In genomic region chr2:235432741-235433520, GRCh38 we compare ENCODE assay signal across 14 cellular contexts.
DNase-seq lines count a peak whose midpoint lies in the region; ATAC-seq and TF ChIP-seq lines count a peak whose summit lies in the region.
"Had no signal": no experiment of that assay in that cellular context is flagged by ENCODE, and none has a peak within 500 bp of the region (broad histone marks: within the 10 kb centered on the region; RNA-seq: fewer than 3 reads in every experiment).

No MANE protein-coding gene starts in this region.

- H3K4me1 Mint-ChIP-seq in natural killer cell treated with Interleukin-12 subunit alpha and Interleukin-12 subunit beta and Interleukin-15 and Interleukin-18, amount 100 ng/mL, for 72 hours (ENCODE audit: low read depth in 2 of 2) = no peaks in the 10 kb centered on the region
- H3K4me1 Mint-ChIP-seq: memory B cell; stimulated activated memory B cell treated with anti-CD40 and anti-IgM and Interleukin-4, amounts not matched to agents 10 μg/mL and 1 μg/mL and 100 μg/mL, for 72 hours had no signal

- H3K27me3 ChIP-seq in ovary = no peaks in the 10 kb centered on the region
- no peaks in the 10 kb centered on the region for H3K27me3 ChIP-seq in aorta (ENCODE audit: control insufficient read depth in 1 of 2, insufficient read depth in 2 of 2, low read length in 1 of 2)
- H3K27me3 ChIP-seq in hepatocyte = no peaks in the 10 kb centered on the region
- no peaks in the 10 kb centered on the region for H3K27me3 ChIP-seq in suprapubic skin

- H3K9me2 ChIP-seq in hepatocyte (replicated peaks; ENCODE audit: insufficient read depth) = no peaks in the 10 kb centered on the region

- H3K79me2 ChIP-seq in hepatocyte = no peaks in the 10 kb centered on the region

- H3K4me2 ChIP-seq in hepatocyte = no peak overlapping the region

- H4K20me1 ChIP-seq in hepatocyte (ENCODE audit: insufficient read depth, poor library complexity, severe bottlenecking) = no peaks in the 10 kb centered on the region

- no peaks in the 10 kb centered on the region for H3K9me3 ChIP-seq in ovary
- no peaks in the 10 kb centered on the region for H3K9me3 ChIP-seq in aorta (ENCODE audit: control insufficient read depth, low read length)
- H3K9me3 ChIP-seq in hepatocyte (ENCODE audit: low read depth) = no peaks in the 10 kb centered on the region
- H3K9me3 ChIP-seq in suprapubic skin = no peaks in the 10 kb centered on the region

- H3K4me3 Mint-ChIP-seq in natural killer cell treated with Interleukin-12 subunit alpha and Interleukin-12 subunit beta and Interleukin-15 and Interleukin-18, amount 100 ng/mL, for 72 hours = no peak overlapping the region
- H3K4me3 Mint-ChIP-seq: activated T-cell treated with anti-CD3 and anti-CD28 coated beads, Interleukin-2, amount 50 U/mL, for 72 hours; memory B cell; stimulated activated memory B cell treated with anti-CD40 and anti-IgM and Interleukin-4, amounts not matched to agents 10 μg/mL and 1 μg/mL and 100 μg/mL, for 72 hours had no signal

- peak; percentile 47 for ATAC-seq in aorta (ENCODE audit: low FRiP score)
- ATAC-seq in natural killer cell treated with Interleukin-12 subunit alpha and Interleukin-12 subunit beta and Interleukin-15 and Interleukin-18, amount 100 ng/mL, for 72 hours = no peak
- ATAC-seq: activated T-cell treated with anti-CD3 and anti-CD28 coated beads, Interleukin-2, amount 50 U/mL, for 72 hours; stimulated activated memory B cell treated with anti-CD40 and anti-IgM and Interleukin-4, amounts not matched to agents 10 μg/mL and 1 μg/mL and 100 μg/mL, for 72 hours had no signal

- DNase-seq in SHP77 treated with DMSO at 0.1 percent for 48 hours (lab: John Stamatoyannopoulos, UW) = peak; percentile 29
- DNase-seq in globus pallidus (ENCODE audit: low spot score) = peak; percentile 24
- DNase-seq in ovary = peak in 4 of 5 donors; percentile 21 to 45 (median 27)
- no peak for DNase-seq in aorta
- DNase-seq in natural killer cell treated with Interleukin-12 subunit alpha and Interleukin-12 subunit beta and Interleukin-15 and Interleukin-18, amount 100 ng/mL, for 72 hours (ENCODE audit: low spot score) = no peak
- no peak for DNase-seq in hepatocyte (ENCODE audit: low spot score)
- no peak for DNase-seq in suprapubic skin (ENCODE audit: low spot score in 2 of 2)
- DNase-seq: activated CD4-positive, alpha-beta T cell treated with anti-CD3 and anti-CD28 coated beads for 4 hours; activated T-cell treated with anti-CD3 and anti-CD28 coated beads, Interleukin-2, amount 50 U/mL, for 72 hours; H7; NCI-H2227 treated with DMSO at 0.1 percent for 48 hours; T-helper 2 cell had no signal

- TF ChIP-seq POLR2A in ovary (IDR thresholded peaks at IDR 0.05) (no peak), suprapubic skin (IDR thresholded peaks at IDR 0.05) (no peak)

- peak overlapping the region in 1 of 2 donors; percentile 44 for H3K27ac ChIP-seq in ovary
- peak overlapping the region in 1 of 2 donors; percentile 68 for H3K27ac ChIP-seq in aorta (ENCODE audit: low read depth in 1 of 2, low read length in 2 of 2)
- H3K27ac ChIP-seq in hepatocyte = no peak overlapping the region
- H3K27ac ChIP-seq in suprapubic skin = no peak overlapping the region

- H3K4me1 ChIP-seq in ovary (ENCODE audit: insufficient read depth) = peaks cover 2% of the 10 kb centered on the region
- H3K4me1 ChIP-seq in aorta (ENCODE audit: control insufficient read depth in 1 of 2, insufficient read depth in 2 of 2, low read length in 2 of 2) = no peaks in the 10 kb centered on the region
- no peaks in the 10 kb centered on the region for H3K4me1 ChIP-seq in hepatocyte (ENCODE audit: insufficient read depth)
- no peaks in the 10 kb centered on the region for H3K4me1 ChIP-seq in suprapubic skin

- H3K27ac Mint-ChIP-seq in natural killer cell treated with Interleukin-12 subunit alpha and Interleukin-12 subunit beta and Interleukin-15 and Interleukin-18, amount 100 ng/mL, for 72 hours = no peak overlapping the region
- H3K27ac Mint-ChIP-seq: activated T-cell treated with anti-CD3 and anti-CD28 coated beads, Interleukin-2, amount 50 U/mL, for 72 hours; memory B cell; stimulated activated memory B cell treated with anti-CD40 and anti-IgM and Interleukin-4, amounts not matched to agents 10 μg/mL and 1 μg/mL and 100 μg/mL, for 72 hours had no signal

- H3K4me3 ChIP-seq in ovary = no peak overlapping the region
- H3K4me3 ChIP-seq in aorta (ENCODE audit: low read length in 2 of 2) = no peak overlapping the region
- H3K4me3 ChIP-seq in hepatocyte = no peak overlapping the region
- no peak overlapping the region for H3K4me3 ChIP-seq in suprapubic skin

- peaks cover 15 to 25% of the 10 kb centered on the region in 2 donors for H3K27me3 Mint-ChIP-seq in natural killer cell treated with Interleukin-12 subunit alpha and Interleukin-12 subunit beta and Interleukin-15 and Interleukin-18, amount 100 ng/mL, for 72 hours

- intact Hi-C loops in ovary (cut with DNase I) (loop anchor here in 1 of 4 donors (10.0 kb wide), 1 partner anchor 162 kb away; no protein-coding TSS in a partner anchor), aorta (cut with DNase I) (loop anchor here in 1 of 2 donors (10.0 kb wide), 1 partner anchor 162 kb away; no protein-coding TSS in a partner anchor)

- TF ChIP-seq CTCF in ovary (IDR thresholded peaks at IDR 0.05) = no peak
- TF ChIP-seq CTCF in hepatocyte (IDR thresholded peaks at IDR 0.05; ENCODE audit: poor library complexity) = no peak
- no peak for TF ChIP-seq CTCF in suprapubic skin (IDR thresholded peaks at IDR 0.05)

- 5 to 19% (median 11%) methylated on average over 17 of the region's 17 CpGs for WGBS in ovary, 3 donors
- 7 to 11% methylated on average over 17 of the region's 17 CpGs for WGBS in aorta, 2 donors
- 85% methylated on average over 17 of the region's 17 CpGs for WGBS in hepatocyte (ENCODE audit: low lambda C conversion rate, missing lambda C conversion rate)
- WGBS in suprapubic skin = 56% methylated on average over 17 of the region's 17 CpGs

- no peaks in the 10 kb centered on the region for H3K9me3 Mint-ChIP-seq in natural killer cell treated with Interleukin-12 subunit alpha and Interleukin-12 subunit beta and Interleukin-15 and Interleukin-18, amount 100 ng/mL, for 72 hours

- H2AFZ ChIP-seq in hepatocyte = no peak overlapping the region

- H3K36me3 ChIP-seq in ovary (no peaks in the 10 kb centered on the region), aorta (ENCODE audit: control insufficient read depth in 1 of 2, insufficient read depth in 2 of 2, low read length in 1 of 2) (no peaks in the 10 kb centered on the region), hepatocyte (replicated peaks; ENCODE audit: insufficient read depth, low read depth) (no peaks in the 10 kb centered on the region), suprapubic skin (no peaks in the 10 kb centered on the region)

- no peaks in the 10 kb centered on the region for H3K36me3 Mint-ChIP-seq in natural killer cell treated with Interleukin-12 subunit alpha and Interleukin-12 subunit beta and Interleukin-15 and Interleukin-18, amount 100 ng/mL, for 72 hours
- H3K36me3 Mint-ChIP-seq: memory B cell; stimulated activated memory B cell treated with anti-CD40 and anti-IgM and Interleukin-4, amounts not matched to agents 10 μg/mL and 1 μg/mL and 100 μg/mL, for 72 hours had no signal

- no peak for TF ChIP-seq EP300 in ovary (IDR thresholded peaks at IDR 0.05)
- TF ChIP-seq EP300 in suprapubic skin (IDR thresholded peaks at IDR 0.05) = no peak

Comparison
In these comparisons a context has a peak if more than half of its experiments do, and no peak if none do; other contexts are left out.
1. DNase-seq: peak in SHP77 treated with DMSO at 0.1 percent for 48 hours (single experiment), globus pallidus (single experiment) and ovary (4 of 5); none in aorta (0 of 2), natural killer cell treated with Interleukin-12 subunit alpha and Interleukin-12 subunit beta and Interleukin-15 and Interleukin-18, amount 100 ng/mL, for 72 hours (single experiment), hepatocyte (single experiment) and suprapubic skin (0 of 2).